Comparison of ENCODE assay signal across 19 cellular contexts in genomic region chr13:33182729-33183128, GRCh38.
DNase-seq lines count a peak whose midpoint lies in the region; ATAC-seq, FAIRE-seq and TF ChIP-seq lines count a peak whose summit lies in the region.
"Had no signal": no experiment of that assay in that cellular context is flagged by ENCODE, and none has a peak within 500 bp of the region (broad histone marks: within the 10 kb centered on the region; RNA-seq: fewer than 3 reads in every experiment).

No MANE protein-coding gene starts in this region.

- POLR2A ChIA-PET in GM12878 (lab: Charles Lee) = interaction anchor here (0.9 to 17.9 kb wide), 9 partner anchors 10 to 71 kb away, joined by 3 to 262 read pairs (median 20); no protein-coding TSS in a partner anchor

- FAIRE-seq in GM12878 (lab: Jason Lieb, UNC) (no peak), D721Med (lab: Jason Lieb, UNC) (no peak)

- no peak for TF ChIP-seq CTCF in GM12878 (IDR thresholded peaks at IDR 0.05 in 2 of 3, conservative IDR thresholded peaks at IDR 0.05 in 1 of 3; ENCODE audit: control insufficient read depth in 2 of 3, extremely low read depth in 1 of 3, insufficient read depth in 1 of 3, low read depth in 3 of 3, low read length in 3 of 3)
- no peak for TF ChIP-seq CTCF in right atrium auricular region (IDR thresholded peaks at IDR 0.05)
- no peak for TF ChIP-seq CTCF in D721Med (IDR thresholded peaks at IDR 0.05; ENCODE audit: insufficient read depth, missing control alignments)

- H3K36me3 ChIP-seq in GM12878 (ENCODE audit: control insufficient read depth in 2 of 2, insufficient read depth in 2 of 2, low read length in 1 of 2) (peaks cover 0 to 5% of the 10 kb centered on the region in 2 experiments; a peak in 3 of 4 replicates), right atrium auricular region (no peaks in the 10 kb centered on the region)
- H3K36me3 ChIP-seq: BLaER1 treated with 17β-estradiol and CSF1 and Interleukin-3, amounts not matched to agents 10 nM and 100 nM; Peyer's patch had no signal

- H3K9me3 ChIP-seq in GM12878 (replicated peaks; ENCODE audit: control insufficient read depth, insufficient read depth, low read length) = no peaks in the 10 kb centered on the region
- no peaks in the 10 kb centered on the region for H3K9me3 ChIP-seq in right atrium auricular region
- H3K9me3 ChIP-seq: Peyer's patch had no signal

- no TSS peak for BruUV-seq in GM12878 (replicated peaks; lab: Mats Ljungman, UMichigan)

- no peak for TF ChIP-seq RAD21 in GM12878 (IDR thresholded peaks at IDR 0.05; ENCODE audit: insufficient read depth, low read depth, low read length)

- RAD21 ChIA-PET in GM12878 (lab: Charles Lee; ENCODE audit: unreplicated experiment) = interaction anchor here (0.5 to 5.9 kb wide), 13 partner anchors 10 to 594 kb away, joined by 3 to 85 read pairs (median 6); no protein-coding TSS in a partner anchor

- in situ Hi-C loops in GM18951 (cut with MboI; ENCODE audit: low sequenced_read_pairs, unreplicated experiment) (no loop called here), GM12878 (cut with MboI) (no loop called here)

- H3K27me3 ChIP-seq in GM12878 (replicated peaks in 1 of 2; ENCODE audit: control insufficient read depth in 2 of 2, insufficient read depth in 2 of 2, low read length in 1 of 2) = no peaks in the 10 kb centered on the region
- no peaks in the 10 kb centered on the region for H3K27me3 ChIP-seq in right atrium auricular region
- H3K27me3 ChIP-seq: BLaER1 treated with 17β-estradiol and CSF1 and Interleukin-3, amounts not matched to agents 10 nM and 100 nM; hepatocyte; Peyer's patch had no signal

- H3K9ac ChIP-seq in GM12878 (ENCODE audit: control insufficient read depth, insufficient read depth, low read length) = peak overlapping the region; percentile 45; the same call in 1 of the 2 replicates
- H3K9ac ChIP-seq: BLaER1 treated with 17β-estradiol and CSF1 and Interleukin-3, amounts not matched to agents 10 nM and 100 nM had no signal

- SMC1A ChIA-PET in GM12878 (lab: Charles Lee; ENCODE audit: uncharacterized antibody, unreplicated experiment) = interaction anchor here (0.5 to 33.0 kb wide), 18 partner anchors 10 to 853 kb away, joined by 3 to 832 read pairs (median 4); no protein-coding TSS in a partner anchor

- TF ChIP-seq POLR2A in GM18951 (IDR thresholded peaks at IDR 0.05; ENCODE audit: extremely low read depth, insufficient read depth, insufficient read length) (peak; percentile 17), GM12878 (IDR thresholded peaks at IDR 0.05; ENCODE audit: low read depth, low read length) (no peak)

- peak; percentile 59 for ATAC-seq in HG02763 (IDR thresholded peaks at IDR 0.05; ENCODE audit: unreplicated experiment)
- peak; percentile 84 for ATAC-seq in GM12878
- peak; percentile 63 for ATAC-seq in sciatic nerve
- no peak for ATAC-seq in GM21576 (IDR thresholded peaks at IDR 0.05; ENCODE audit: unreplicated experiment)
- ATAC-seq: left colon; right cardiac atrium; stimulated activated memory B cell treated with anti-CD40 and anti-IgM and Interleukin-4, amounts not matched to agents 10 μg/mL and 1 μg/mL and 100 μg/mL, for 72 hours had no signal

- peak in 1 of 2 experiments; percentile 82; a peak in 2 of 4 replicates for TF ChIP-seq EP300 in GM12878 (IDR thresholded peaks at IDR 0.05; ENCODE audit: borderline replicate concordance in 1 of 2, control insufficient read depth in 1 of 2, low read depth in 2 of 2, low read length in 2 of 2)

- H3K27ac ChIP-seq in GM12878 (ENCODE audit: control insufficient read depth, insufficient read depth) (peak overlapping the region; percentile 73), right atrium auricular region (no peak overlapping the region)
- H3K27ac ChIP-seq: BLaER1 treated with 17β-estradiol and CSF1 and Interleukin-3, amounts not matched to agents 10 nM and 100 nM; hepatocyte had no signal

- H3K4me2 ChIP-seq in GM12878 (ENCODE audit: control insufficient read depth, insufficient read depth) = peak overlapping the region; percentile 64
- H3K4me2 ChIP-seq: hepatocyte had no signal

- H3K4me3 ChIP-seq in GM12878 (no peak overlapping the region), right atrium auricular region (no peak overlapping the region)
- H3K4me3 ChIP-seq: BLaER1 treated with 17β-estradiol and CSF1 and Interleukin-3, amounts not matched to agents 10 nM and 100 nM; hepatocyte; Peyer's patch had no signal

- peaks cover 30% of the 10 kb centered on the region for H3K79me2 ChIP-seq in GM12878 (ENCODE audit: control insufficient read depth, insufficient read depth, low read length)

- no peak for DNase-seq in GM12878 (ENCODE audit: low read depth, low spot score)
- DNase-seq in sciatic nerve (ENCODE audit: low spot score) = no peak
- no peak for DNase-seq in right atrium auricular region (ENCODE audit: low spot score)
- DNase-seq in stimulated activated CD8-positive, alpha-beta memory T cell treated with anti-CD3 and anti-CD28 coated beads, Interleukin-4, amount 100 ng/mL, for 48 hours = no peak
- DNase-seq in D721Med (ENCODE audit: insufficient read length, low spot score) = no peak
- DNase-seq: activated CD8-positive, alpha-beta memory T cell treated with anti-CD3 and anti-CD28 coated beads, Interleukin-2, amount 50 U/mL, for 48 hours; DMS79 treated with DMSO at 0.1 percent for 48 hours; left colon; NCI-H510A treated with DMSO at 0.1 percent for 48 hours; Peyer's patch; right cardiac atrium; stimulated activated CD4-positive, alpha-beta T cell treated with anti-CD3 and anti-CD28 coated beads, Interleukin-4, amount 100 ng/mL, for 4 hours; SW 1271 had no signal

- H3K4me1 ChIP-seq in GM12878 (ENCODE audit: control insufficient read depth, insufficient read depth, low read length) = peaks cover 27% of the 10 kb centered on the region
- H3K4me1 ChIP-seq in right atrium auricular region = peaks cover 0 to 87% of the 10 kb centered on the region in 2 donors

- intact Hi-C loops in GM12878 (cut with micrococcal nuclease; ENCODE audit: unreplicated experiment) (loop anchor here (2.0 kb wide), 1 partner anchor 34 kb away; no protein-coding TSS in a partner anchor), sciatic nerve (cut with DNase I) (no loop called here)

- H4K20me1 ChIP-seq in GM12878 (ENCODE audit: control insufficient read depth, insufficient read depth) = no peaks in the 10 kb centered on the region
- H4K20me1 ChIP-seq: BLaER1 treated with 17β-estradiol and CSF1 and Interleukin-3, amounts not matched to agents 10 nM and 100 nM had no signal

- WGBS in GM12878 (ENCODE audit: insufficient coverage, insufficient replicate concordance, low lambda C conversion rate, missing lambda C conversion rate) = 12% methylated on average over 9 of the region's 9 CpGs

- CTCF ChIA-PET in GM12878 (lab: Yijun Ruan, JAX) = interaction anchor here (0.7 to 4.5 kb wide), 10 partner anchors 10 to 540 kb away, joined by 3 to 24 read pairs (median 4); no protein-coding TSS in a partner anchor

- H2AFZ ChIP-seq in GM12878 (ENCODE audit: control insufficient read depth, low read depth, low read length) = peak overlapping the region; percentile 39; the same call in 1 of the 2 replicates
- H2AFZ ChIP-seq: hepatocyte had no signal

TF ChIP-seq in GM12878, 131 proteins besides CTCF, POLR2A, EP300 and RAD21 (continues in another document):
- TF ChIP-seq NRF1 (conservative IDR thresholded peaks at IDR 0.05; ENCODE audit: low read depth, low read length) (no peak), FOXK2 (IDR thresholded peaks at IDR 0.05) (no peak), MYC (IDR thresholded peaks at IDR 0.05; ENCODE audit: insufficient read depth, insufficient read length, insufficient replicate concordance, low read length, severe bottlenecking) (no peak), HDAC2 (IDR thresholded peaks at IDR 0.05) (no peak), E2F4 (IDR thresholded peaks at IDR 0.05; ENCODE audit: low read depth, low read length) (no peak), FOXM1 (IDR thresholded peaks at IDR 0.05; ENCODE audit: low read depth, low read length) (0 out of 2 replicates have a peak, but pooled peaks have one; percentile 25)
- TF ChIP-seq, protein P1, sequence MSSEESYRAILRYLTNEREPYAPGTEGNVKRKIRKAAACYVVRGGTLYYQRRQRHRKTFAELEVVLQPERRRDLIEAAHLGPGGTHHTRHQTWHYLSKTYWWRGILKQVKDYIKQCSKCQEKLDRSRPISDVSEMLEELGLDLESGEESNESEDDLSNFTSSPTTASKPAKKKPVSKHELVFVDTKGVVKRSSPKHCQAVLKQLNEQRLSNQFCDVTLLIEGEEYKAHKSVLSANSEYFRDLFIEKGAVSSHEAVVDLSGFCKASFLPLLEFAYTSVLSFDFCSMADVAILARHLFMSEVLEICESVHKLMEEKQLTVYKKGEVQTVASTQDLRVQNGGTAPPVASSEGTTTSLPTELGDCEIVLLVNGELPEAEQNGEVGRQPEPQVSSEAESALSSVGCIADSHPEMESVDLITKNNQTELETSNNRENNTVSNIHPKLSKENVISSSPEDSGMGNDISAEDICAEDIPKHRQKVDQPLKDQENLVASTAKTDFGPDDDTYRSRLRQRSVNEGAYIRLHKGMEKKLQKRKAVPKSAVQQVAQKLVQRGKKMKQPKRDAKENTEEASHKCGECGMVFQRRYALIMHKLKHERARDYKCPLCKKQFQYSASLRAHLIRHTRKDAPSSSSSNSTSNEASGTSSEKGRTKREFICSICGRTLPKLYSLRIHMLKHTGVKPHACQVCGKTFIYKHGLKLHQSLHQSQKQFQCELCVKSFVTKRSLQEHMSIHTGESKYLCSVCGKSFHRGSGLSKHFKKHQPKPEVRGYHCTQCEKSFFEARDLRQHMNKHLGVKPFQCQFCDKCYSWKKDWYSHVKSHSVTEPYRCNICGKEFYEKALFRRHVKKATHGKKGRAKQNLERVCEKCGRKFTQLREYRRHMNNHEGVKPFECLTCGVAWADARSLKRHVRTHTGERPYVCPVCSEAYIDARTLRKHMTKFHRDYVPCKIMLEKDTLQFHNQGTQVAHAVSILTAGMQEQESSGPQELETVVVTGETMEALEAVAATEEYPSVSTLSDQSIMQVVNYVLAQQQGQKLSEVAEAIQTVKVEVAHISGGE (CRISPR knock-in tag; IDR thresholded peaks at IDR 0.05) = no peak
